11 cellular contexts compared by ENCODE assay signal in genomic region chr2:188983427-188984101, GRCh38. TPM values are rescaled to one million over a fixed set of nuclear protein-coding genes. Genes with fewer than 3 reads are reported as not detected.
DNase-seq lines count a peak whose midpoint lies in the region; ATAC-seq, FAIRE-seq and TF ChIP-seq lines count a peak whose summit lies in the region.
"Had no signal": no experiment of that assay in that cellular context is flagged by ENCODE, and none has a peak within 500 bp of the region (broad histone marks: within the 10 kb centered on the region; RNA-seq: fewer than 3 reads in every experiment).

No MANE protein-coding gene starts in this region.

- DNase-seq in HFFc6 (peak; percentile 57), HepG2 (ENCODE audit: low spot score) (peak; percentile 41), hippocampal formation (lab: John Stamatoyannopoulos, UW) (no peak), NCI-H2196 (lab: John Stamatoyannopoulos, UW; ENCODE audit: unreplicated experiment) (no peak)
- DNase-seq: activated CD4-positive, alpha-beta T cell treated with anti-CD3 and anti-CD28 coated beads, Interleukin-2, amount 50 U/mL, for 4 hours; NCI-H187; posterior cingulate gyrus had no signal

- no peak for TF ChIP-seq POLR2A in HepG2 (IDR thresholded peaks at IDR 0.05; ENCODE audit: insufficient read depth in 1 of 2, low read depth in 2 of 2, low read length in 2 of 2)

- no peak for TF ChIP-seq RAD21 in HepG2 (CRISPR knock-in tag; IDR thresholded peaks at IDR 0.05)

- no peak for FAIRE-seq in HepG2 (lab: Jason Lieb, UNC)

- TF ChIP-seq CTCF in HFFc6 (IDR thresholded peaks at IDR 0.05) (peak; percentile 86), brain (conservative IDR thresholded peaks at IDR 0.05) (peak in 1 of 2 experiments; percentile 33), HepG2 (CRISPR knock-in tag; IDR thresholded peaks at IDR 0.05) (peak; percentile 47)

- H3K27me3 ChIP-seq in ACC112 (ENCODE audit: insufficient read depth, low read length) (no peaks in the 10 kb centered on the region), HepG2 (ENCODE audit: control insufficient read depth in 1 of 2, insufficient read depth in 2 of 2, low read length in 2 of 2) (no peaks in the 10 kb centered on the region)

- no TSS peak for BruUV-seq in HepG2 (replicated peaks; lab: Mats Ljungman, UMichigan)

- H3K4me3 ChIP-seq in ACC112 (ENCODE audit: low read depth, low read length): peak overlapping the region; percentile 66
- no peak overlapping the region for H3K4me3 ChIP-seq in HepG2 (replicated peaks in 1 of 3; ENCODE audit: insufficient read depth in 1 of 3, low read depth in 2 of 3, low read length in 3 of 3)

- H3K9ac ChIP-seq in HepG2 (ENCODE audit: insufficient read depth, low read depth, low read length): no peak overlapping the region

- H3K4me3 Mint-ChIP-seq in HFFc6 (peak overlapping the region; percentile 69), brain (peak overlapping the region in 3 of 5 experiments; percentile 53 to 74 (median 65))

- ATAC-seq in HepG2 (peak; percentile 80), HG02678 (IDR thresholded peaks at IDR 0.05; ENCODE audit: unreplicated experiment) (no peak), HG03378 (IDR thresholded peaks at IDR 0.05; ENCODE audit: unreplicated experiment) (no peak)

- H3K4me1 ChIP-seq in ACC112 (ENCODE audit: control insufficient read depth, insufficient read depth, low read length, unreplicated experiment) (peaks cover 55% of the 10 kb centered on the region), HepG2 (ENCODE audit: insufficient read depth, low read length) (no peaks in the 10 kb centered on the region)

- H3K9me3 ChIP-seq in HepG2 (ENCODE audit: low read length): no peaks in the 10 kb centered on the region

- H3K9me3 Mint-ChIP-seq in HFFc6 (no peaks in the 10 kb centered on the region), brain (no peaks in the 10 kb centered on the region)

- in situ Hi-C loops in HepG2 (cut with HindIII; ENCODE audit: extremely low pct_ligation_motif_present, low pct_unique_long_range_greater_than_20kb): loop anchor here (25.0 kb wide), 1 partner anchor 429 kb away; no protein-coding TSS in a partner anchor

- H3K4me2 ChIP-seq in HepG2 (ENCODE audit: low read depth, low read length): no peak overlapping the region

- H3K4me1 Mint-ChIP-seq in HFFc6 (ENCODE audit: low read depth) (peaks cover 78% of the 10 kb centered on the region), brain (peaks cover 12% of the 10 kb centered on the region)

- H3K27me3 Mint-ChIP-seq in HFFc6 (ENCODE audit: insufficient read depth) (no peaks in the 10 kb centered on the region), brain (no peaks in the 10 kb centered on the region)

- POLR2A ChIA-PET in HepG2 (lab: Yijun Ruan, JAX): no interaction called here

- TF ChIP-seq EP300 in HepG2 (IDR thresholded peaks at IDR 0.05; ENCODE audit: low read depth in 2 of 2, low read length in 2 of 2): no peak
- TF ChIP-seq EP300 in HepG2 (CRISPR knock-in tag; IDR thresholded peaks at IDR 0.05; ENCODE audit: borderline replicate concordance): no peak

- 1% methylated on average over 4 of the region's 4 CpGs for WGBS in HepG2 (ENCODE audit: low lambda C conversion rate)

- H3K27ac Mint-ChIP-seq in HFFc6 (peak overlapping the region; percentile 83), brain (peak overlapping the region in 3 of 5 experiments; percentile 53 to 81 (median 79))

- CTCF ChIA-PET in HepG2 (lab: Yijun Ruan, JAX; ENCODE audit: low intra/inter-chr PET ratio, low total read pairs): interaction anchor here (1.3 kb wide), 1 partner anchor 111 kb away, joined by 4 read pairs; no protein-coding TSS in a partner anchor

- H3K79me2 ChIP-seq in ACC112 (ENCODE audit: control insufficient read depth, insufficient read depth, low read length, unreplicated experiment) (peaks cover 58% of the 10 kb centered on the region), HepG2 (ENCODE audit: insufficient read depth, low read length) (no peaks in the 10 kb centered on the region)

- H3K36me3 ChIP-seq in ACC112 (ENCODE audit: insufficient read depth, low read length) (peaks cover 29% of the 10 kb centered on the region), HepG2 (replicated peaks in 1 of 2; ENCODE audit: control insufficient read depth in 1 of 2, insufficient read depth in 2 of 2, low read length in 2 of 2) (no peaks in the 10 kb centered on the region)

- no peak overlapping the region for H2AFZ ChIP-seq in ACC112 (ENCODE audit: low read length, unreplicated experiment)
- H2AFZ ChIP-seq in HepG2 (ENCODE audit: low read length): no peak overlapping the region

- H3K36me3 Mint-ChIP-seq in HFFc6 (ENCODE audit: low read depth): peaks cover 29% of the 10 kb centered on the region
- peaks cover 7% of the 10 kb centered on the region for H3K36me3 Mint-ChIP-seq in brain

- intact Hi-C loops in HepG2 (cut with micrococcal nuclease; ENCODE audit: unreplicated experiment): loop anchor here (1.0 kb wide), 3 partner anchors 111 to 429 kb away; no protein-coding TSS in a partner anchor

- H3K27ac ChIP-seq in ACC112 (ENCODE audit: low read depth, low read length): peak overlapping the region; percentile 95
- H3K27ac ChIP-seq in HepG2 (ENCODE audit: extremely low read length, insufficient read depth, low read length): no peak overlapping the region

- H4K20me1 ChIP-seq in HepG2 (ENCODE audit: insufficient read depth, low read length): no peaks in the 10 kb centered on the region

TF ChIP-seq in HepG2, 621 proteins besides CTCF, POLR2A, EP300 and RAD21 (continues in another document):
- TF ChIP-seq ZFP91 (CRISPR knock-in tag; IDR thresholded peaks at IDR 0.05; ENCODE audit: borderline replicate concordance): no peak
- no peak for TF ChIP-seq HNRNPH1 (optimal IDR thresholded peaks at IDR 0.05; ENCODE audit: low read depth, low read length)
- peak; percentile 31; the same call in 1 of the 2 replicates for TF ChIP-seq SMC3 (IDR thresholded peaks at IDR 0.05; ENCODE audit: low read length)
- TF ChIP-seq FOXM1 (CRISPR knock-in tag; IDR thresholded peaks at IDR 0.05): no peak
- TF ChIP-seq MIER3 (CRISPR knock-in tag; IDR thresholded peaks at IDR 0.05; ENCODE audit: borderline replicate concordance): no peak
- TF ChIP-seq HNRNPUL1 (IDR thresholded peaks at IDR 0.05; ENCODE audit: low read depth, low read length): no peak; the same call in 1 of the 2 replicates
- 0 out of 2 replicates have a peak, but pooled peaks have one; percentile 34 for TF ChIP-seq MIXL1 (CRISPR knock-in tag; IDR thresholded peaks at IDR 0.05)
- TF ChIP-seq, protein P1, sequence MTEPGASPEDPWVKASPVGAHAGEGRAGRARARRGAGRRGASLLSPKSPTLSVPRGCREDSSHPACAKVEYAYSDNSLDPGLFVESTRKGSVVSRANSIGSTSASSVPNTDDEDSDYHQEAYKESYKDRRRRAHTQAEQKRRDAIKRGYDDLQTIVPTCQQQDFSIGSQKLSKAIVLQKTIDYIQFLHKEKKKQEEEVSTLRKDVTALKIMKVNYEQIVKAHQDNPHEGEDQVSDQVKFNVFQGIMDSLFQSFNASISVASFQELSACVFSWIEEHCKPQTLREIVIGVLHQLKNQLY (CRISPR knock-in tag; IDR thresholded peaks at IDR 0.05): no peak

RNA-seq across cellular contexts. Expression of gene COL3A1, which starts 9.4 kb away (rescaled TPM):
- 100 to 1,000 TPM; 348 to 594 (median 356) TPM for total RNA-seq in HFFc6 (2021; fragmentation: NEBNext Ultra II Directional; extraction: Animal tissue kit (Norgen Biotek cat#: 25700))
- polyA plus RNA-seq in brain (ENCODE audit: insufficient read depth, low read depth, low replicate concordance) (13.5 TPM), HepG2 (2011; rRNA removed) (0.01 TPM in 1 of 2 replicates, not detected in the other)
- 0.03 and 0.04 TPM in 2 replicates for total RNA-seq in HepG2 (2016; rRNA removed; fragmentation: Illumina TruSeq; extraction: Trizol)
- not detected in 2 replicates for total RNA-seq in HepG2 (2016; cell fraction: cytosol; rRNA removed; fragmentation: Illumina TruSeq; extraction: Trizol; ENCODE audit: low read depth)
- total RNA-seq in HepG2 (2016; cell fraction: insoluble cytoplasmic fraction; rRNA removed; fragmentation: Illumina TruSeq; extraction: Trizol): 0.04 and 0.07 TPM in 2 replicates
- total RNA-seq in HepG2 (2016; cell fraction: membrane; rRNA removed; fragmentation: Illumina TruSeq; extraction: Trizol): not detected in 2 replicates
- total RNA-seq in HepG2 (2016; cell fraction: nucleus; rRNA removed; fragmentation: Illumina TruSeq; extraction: Trizol): not detected in 2 replicates
- polyA plus RNA-seq in HepG2 (2011; cell fraction: cytosol; rRNA removed): not detected in 2 replicates
- polyA plus RNA-seq in HepG2 (2011; cell fraction: nucleus; rRNA removed): 0.07 and 0.08 TPM in 2 replicates
- polyA plus RNA-seq in HepG2 (2012): not detected in 2 replicates
- not detected in 2 replicates for polyA plus RNA-seq in HepG2 (2016; cell fraction: cytosol; fragmentation: Illumina TruSeq; extraction: Trizol; ENCODE audit: low read depth)
- not detected in 2 replicates for polyA plus RNA-seq in HepG2 (2016; cell fraction: insoluble cytoplasmic fraction; fragmentation: Illumina TruSeq; extraction: Trizol; ENCODE audit: low read depth)
- not detected in 2 replicates for polyA plus RNA-seq in HepG2 (2016; cell fraction: membrane; fragmentation: Illumina TruSeq; extraction: Trizol; ENCODE audit: low read depth)
- 0.11 TPM in 1 of 2 replicates, not detected in the other for polyA plus RNA-seq in HepG2 (2016; cell fraction: nucleus; fragmentation: Illumina TruSeq; extraction: Trizol; ENCODE audit: insufficient read depth, low read depth)
- 0.02 TPM in 1 of 2 replicates, not detected in the other for polyA minus RNA-seq in HepG2 (2011; rRNA and poly(A)+ RNA removed; ENCODE audit: low replicate concordance)
- not detected in 2 replicates for polyA minus RNA-seq in HepG2 (2011; cell fraction: cytosol; rRNA and poly(A)+ RNA removed)
- polyA minus RNA-seq in HepG2 (2011; cell fraction: nucleus; rRNA and poly(A)+ RNA removed): not detected in 2 replicates

Comparison
In these comparisons a context has a peak if more than half of its experiments do, and no peak if none do; other contexts are left out.
1. DNase-seq: peak in HFFc6 (single experiment) and HepG2 (single experiment); none in hippocampal formation (0 of 2) and NCI-H2196 (single experiment).
2. RNA of gene COL3A1, which starts 9.4 kb away (total RNA-seq): 348 to 594 TPM in HFFc6; 0.03 to 0.07 TPM in HepG2; every median in the first group is over 100 times any median in the second.